In genomic region chr19:3224346-3225325, GRCh38 we compare ENCODE assay signal across 8 cellular contexts. TPM values are rescaled to one million over a fixed set of nuclear protein-coding genes. Genes with fewer than 3 reads are reported as not detected.
DNase-seq lines count a peak whose midpoint lies in the region; ATAC-seq and TF ChIP-seq lines count a peak whose summit lies in the region.

Gene CELF5 (plus strand): TSS chr19:3224661. CDS start chr19:3224740, 79 bp downstream.

- H3K4me1 ChIP-seq in aorta (ENCODE audit: control insufficient read depth in 1 of 2, insufficient read depth in 2 of 2, low read length in 2 of 2), result no peaks in the 10 kb centered on the region

- peak within 1 kb of the TSS; percentile 12 for H3K4me3 ChIP-seq in astrocyte of the spinal cord (ENCODE audit: low read depth, low read length)
- peak within 1 kb of the TSS in 1 of 2 donors; percentile 23 for H3K4me3 ChIP-seq in aorta (ENCODE audit: low read length in 2 of 2)

- H3K36me3 Mint-ChIP-seq in HFFc6 (ENCODE audit: low read depth) (no peaks in the 10 kb centered on the region), immature natural killer cell (no peaks in the 10 kb centered on the region)
- no peaks in the 10 kb centered on the region for H3K36me3 Mint-ChIP-seq in T-helper 2 cell treated with Interferon-gamma antibody and Interleukin-4, amounts not matched to agents 5 μg/mL and 100 μg/mL, for 36 hours (ENCODE audit: low read depth)

- H3K27me3 Mint-ChIP-seq in HFFc6 (ENCODE audit: insufficient read depth) (peaks cover 15% of the 10 kb centered on the region), immature natural killer cell (ENCODE audit: low read depth in 3 of 3) (peaks cover 9 to 19% (median 14%) of the 10 kb centered on the region in 3 donors)
- H3K27me3 Mint-ChIP-seq in T-helper 2 cell treated with Interferon-gamma antibody and Interleukin-4, amounts not matched to agents 5 μg/mL and 100 μg/mL, for 36 hours (ENCODE audit: low read depth), result peaks cover 20% of the 10 kb centered on the region

- H3K9me3 Mint-ChIP-seq in HFFc6, result no peaks in the 10 kb centered on the region
- no peaks in the 10 kb centered on the region for H3K9me3 Mint-ChIP-seq in T-helper 2 cell treated with Interferon-gamma antibody and Interleukin-4, amounts not matched to agents 5 μg/mL and 100 μg/mL, for 36 hours
- no peaks in the 10 kb centered on the region for H3K9me3 Mint-ChIP-seq in immature natural killer cell

- no peaks in the 10 kb centered on the region for H3K27me3 ChIP-seq in aorta (ENCODE audit: control insufficient read depth in 1 of 2, insufficient read depth in 2 of 2, low read length in 1 of 2)

- no peaks in the 10 kb centered on the region for H3K9me3 ChIP-seq in aorta (ENCODE audit: control insufficient read depth, low read length)

- TF ChIP-seq CTCF in HFFc6 (IDR thresholded peaks at IDR 0.05) (peak; percentile 75), astrocyte of the spinal cord (IDR thresholded peaks at IDR 0.05; ENCODE audit: low read depth, low read length) (peak; percentile 23)

- H3K4me1 Mint-ChIP-seq in HFFc6 (ENCODE audit: low read depth), result no peaks in the 10 kb centered on the region
- H3K4me1 Mint-ChIP-seq in T-helper 2 cell treated with Interferon-gamma antibody and Interleukin-4, amounts not matched to agents 5 μg/mL and 100 μg/mL, for 36 hours (ENCODE audit: low read depth), result no peaks in the 10 kb centered on the region
- H3K4me1 Mint-ChIP-seq in immature natural killer cell, result peaks cover 0 to 3% of the 10 kb centered on the region in 2 donors

- WGBS in aorta, 2 donors, result 1 to 3% methylated on average over 37 to 99 of the region's 99 CpGs

- DNase-seq in AG20443 (ENCODE audit: low spot score) (peak; percentile 94), HFFc6 (no peak), astrocyte of the spinal cord (ENCODE audit: low read depth, low spot score) (no peak), immature natural killer cell (peak; percentile 50 to 56 (median 53)), aorta (no peak)
- DNase-seq in T-helper 2 cell treated with Interferon-gamma antibody and Interleukin-4, amounts not matched to agents 5 μg/mL and 100 μg/mL, for 36 hours (ENCODE audit: low spot score), result peak; percentile 41
- peak; percentile 46 for DNase-seq in stimulated activated CD4-positive, alpha-beta T cell treated with anti-CD3 and anti-CD28 coated beads, Interleukin-4, amount 100 ng/mL, for 24 hours

- in situ Hi-C loops in astrocyte of the spinal cord (cut with HindIII; ENCODE audit: low sequenced_read_pairs), result no loop called here

- intact Hi-C loops in aorta (cut with DNase I), result no loop called here

- peak within 1 kb of the TSS; percentile 24; the same call in 1 of the 2 replicates for H3K4me3 Mint-ChIP-seq in HFFc6
- H3K4me3 Mint-ChIP-seq in T-helper 2 cell treated with Interferon-gamma antibody and Interleukin-4, amounts not matched to agents 5 μg/mL and 100 μg/mL, for 36 hours, result no peak within 1 kb of the TSS
- peak within 1 kb of the TSS; percentile 41 to 67 (median 63) for H3K4me3 Mint-ChIP-seq in immature natural killer cell

- no peaks in the 10 kb centered on the region for H3K36me3 ChIP-seq in aorta (ENCODE audit: control insufficient read depth in 1 of 2, insufficient read depth in 2 of 2, low read length in 1 of 2)

- ATAC-seq in aorta (ENCODE audit: low FRiP score) (no peak), GM21526 (IDR thresholded peaks at IDR 0.05; ENCODE audit: low FRiP score, unreplicated experiment) (no peak)

- no peak within 1 kb of the TSS for H3K27ac ChIP-seq in aorta (ENCODE audit: low read depth in 1 of 2, low read length in 2 of 2)

- no peak within 1 kb of the TSS for H3K27ac Mint-ChIP-seq in HFFc6
- H3K27ac Mint-ChIP-seq in T-helper 2 cell treated with Interferon-gamma antibody and Interleukin-4, amounts not matched to agents 5 μg/mL and 100 μg/mL, for 36 hours, result no peak within 1 kb of the TSS
- H3K27ac Mint-ChIP-seq in immature natural killer cell, result no peak within 1 kb of the TSS

RNA-seq across cellular contexts. Expression of gene CELF5, which starts in this region (rescaled TPM):
- under 1 TPM in 3 of 6 experiments, not detected in 3; 0.20 to 0.46 (median 0.30) TPM for total RNA-seq in HFFc6 (2021; fragmentation: NEBNext Ultra II Directional; extraction: Animal tissue kit (Norgen Biotek cat#: 25700))
- polyA plus RNA-seq in immature natural killer cell (not detected), aorta (under 1 TPM in 1 of 2 donors, not detected in 1; 0.08 TPM)
- not detected for total RNA-seq in aorta

Comparison
In these comparisons a context has a peak if more than half of its experiments do, and no peak if none do; other contexts are left out.
1. Peak in DNase-seq in immature natural killer cell; RNA of the gene not detected or under 1 TPM.
2. DNase-seq: peak in AG20443 (single experiment), T-helper 2 cell treated with Interferon-gamma antibody and Interleukin-4, amounts not matched to agents 5 μg/mL and 100 μg/mL, for 36 hours (single experiment) and stimulated activated CD4-positive, alpha-beta T cell treated with anti-CD3 and anti-CD28 coated beads, Interleukin-4, amount 100 ng/mL, for 24 hours (single experiment); none in HFFc6 (single experiment), astrocyte of the spinal cord (single experiment) and aorta (0 of 2).